Comparison of ENCODE assay signal across 1 cellular context in the genomic region with DNA sequence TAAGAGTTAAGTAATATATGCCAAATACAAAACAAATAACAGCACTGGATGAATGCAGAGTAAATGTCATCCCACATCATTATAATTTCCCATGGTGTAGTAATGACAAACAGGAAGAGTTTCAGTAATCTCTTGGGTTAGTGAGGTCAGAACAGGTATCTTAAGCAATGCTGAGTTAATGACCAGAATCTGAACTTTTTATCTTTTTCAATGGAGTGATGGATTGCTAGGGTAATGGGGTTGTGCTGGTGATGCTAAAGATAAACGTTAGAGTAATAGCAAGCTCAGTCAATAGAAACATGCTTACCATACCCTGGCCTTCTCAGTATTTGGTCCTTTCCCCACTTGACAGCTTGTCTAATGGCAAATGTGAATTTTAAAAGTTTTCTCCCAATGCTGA.
TF ChIP-seq lines count a peak whose summit lies in the region.

No MANE protein-coding gene starts in this region.

TF ChIP-seq in H1, 55 proteins besides CTCF, POLR2A, EP300 and RAD21:
- TF ChIP-seq SAP30 (IDR thresholded peaks at IDR 0.05; ENCODE audit: insufficient read depth, insufficient replicate concordance, low read length) (no peak), SUZ12 (IDR thresholded peaks at IDR 0.05; ENCODE audit: low read length) (no peak), CREB1 (IDR thresholded peaks at IDR 0.05) (no peak), SP2 (IDR thresholded peaks at IDR 0.05; ENCODE audit: low read length) (no peak), JUND (IDR thresholded peaks at IDR 0.05; ENCODE audit: low read length) (no peak), GABPA (IDR thresholded peaks at IDR 0.05; ENCODE audit: borderline replicate concordance, insufficient read depth, low read length) (no peak), CHD2 (IDR thresholded peaks at IDR 0.05; ENCODE audit: low read length) (no peak), SIN3A (conservative IDR thresholded peaks at IDR 0.05 in 1 of 2, IDR thresholded peaks at IDR 0.05 in 1 of 2; ENCODE audit: low read depth in 1 of 2, low read length in 2 of 2) (no peak), RXRA (IDR thresholded peaks at IDR 0.05; ENCODE audit: insufficient read depth, low read depth, low read length) (no peak)
- TF ChIP-seq, protein P1, sequence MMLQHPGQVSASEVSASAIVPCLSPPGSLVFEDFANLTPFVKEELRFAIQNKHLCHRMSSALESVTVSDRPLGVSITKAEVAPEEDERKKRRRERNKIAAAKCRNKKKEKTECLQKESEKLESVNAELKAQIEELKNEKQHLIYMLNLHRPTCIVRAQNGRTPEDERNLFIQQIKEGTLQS (IDR thresholded peaks at IDR 0.05; ENCODE audit: insufficient read depth, low read depth, low read length): no peak
